ENCODE assay signal across 9 cellular contexts in genomic region chr2:29130295-29130694, GRCh38. TPM values are rescaled to one million over a fixed set of nuclear protein-coding genes. Genes with fewer than 3 reads are reported as not detected.
DNase-seq lines count a peak whose midpoint lies in the region; ATAC-seq, FAIRE-seq and TF ChIP-seq lines count a peak whose summit lies in the region.
"Had no signal": no experiment of that assay in that cellular context is flagged by ENCODE, and none has a peak within 500 bp of the region (broad histone marks: within the 10 kb centered on the region; RNA-seq: fewer than 3 reads in every experiment).

No MANE protein-coding gene starts in this region.

- no peaks in the 10 kb centered on the region for H3K27me3 ChIP-seq in MG63
- H3K27me3 ChIP-seq in HepG2 (ENCODE audit: control insufficient read depth in 1 of 2, insufficient read depth in 2 of 2, low read length in 2 of 2) = no peaks in the 10 kb centered on the region
- no peaks in the 10 kb centered on the region for H3K27me3 ChIP-seq in aorta (ENCODE audit: control insufficient read depth in 1 of 2, insufficient read depth in 2 of 2, low read length in 1 of 2)

- no peak for TF ChIP-seq POLR2A in HepG2 (IDR thresholded peaks at IDR 0.05; ENCODE audit: insufficient read depth in 1 of 2, low read depth in 2 of 2, low read length in 2 of 2)

- in situ Hi-C loops in HepG2 (cut with HindIII; ENCODE audit: extremely low pct_ligation_motif_present, low pct_unique_long_range_greater_than_20kb) = no loop called here

- intact Hi-C loops in HepG2 (cut with micrococcal nuclease; ENCODE audit: unreplicated experiment) (loop anchor here (2.0 kb wide), 1 partner anchor 21 kb away; no protein-coding TSS in a partner anchor), aorta (cut with DNase I) (no loop called here)

- no peak overlapping the region for H3K4me3 ChIP-seq in MG63
- no peak overlapping the region for H3K4me3 ChIP-seq in HepG2 (replicated peaks in 1 of 3; ENCODE audit: insufficient read depth in 1 of 3, low read depth in 2 of 3, low read length in 3 of 3)
- no peak overlapping the region for H3K4me3 ChIP-seq in aorta (ENCODE audit: low read length in 2 of 2)

- WGBS in HepG2 (ENCODE audit: low lambda C conversion rate) = 87% methylated on average over 2 of the region's 2 CpGs
- WGBS in aorta, 2 donors = 5 to 10% methylated on average over 2 of the region's 2 CpGs

- H3K9me3 ChIP-seq in MG63 (peaks cover 2% of the 10 kb centered on the region; the same call in 1 of the 2 replicates), HepG2 (ENCODE audit: low read length) (no peaks in the 10 kb centered on the region), aorta (ENCODE audit: control insufficient read depth, low read length) (no peaks in the 10 kb centered on the region)

- H3K27ac ChIP-seq in HepG2 (ENCODE audit: extremely low read length, insufficient read depth, low read length) (peak overlapping the region; percentile 15), aorta (ENCODE audit: low read depth in 1 of 2, low read length in 2 of 2) (no peak overlapping the region)

- H3K79me2 ChIP-seq in HepG2 (ENCODE audit: insufficient read depth, low read length) = no peaks in the 10 kb centered on the region

- H3K36me3 ChIP-seq in MG63 (peaks cover 48% of the 10 kb centered on the region), HepG2 (replicated peaks in 1 of 2; ENCODE audit: control insufficient read depth in 1 of 2, insufficient read depth in 2 of 2, low read length in 2 of 2) (no peaks in the 10 kb centered on the region), aorta (ENCODE audit: control insufficient read depth in 1 of 2, insufficient read depth in 2 of 2, low read length in 1 of 2) (no peaks in the 10 kb centered on the region)

- H3K4me2 ChIP-seq in HepG2 (ENCODE audit: low read depth, low read length) = no peak overlapping the region

- POLR2A ChIA-PET in HepG2 (lab: Yijun Ruan, JAX) = interaction anchor here (1.1 to 1.5 kb wide), 2 partner anchors 9 to 236 kb away, joined by 3 read pairs; partner anchors contain the start of gene WDR43

- H3K9ac ChIP-seq in HepG2 (ENCODE audit: insufficient read depth, low read depth, low read length) = no peak overlapping the region

- H3K4me1 ChIP-seq in HepG2 (ENCODE audit: insufficient read depth, low read length) (peaks cover 15% of the 10 kb centered on the region), aorta (ENCODE audit: control insufficient read depth in 1 of 2, insufficient read depth in 2 of 2, low read length in 2 of 2) (peaks cover 2 to 3% of the 10 kb centered on the region in 2 donors)

- CTCF ChIA-PET in HepG2 (lab: Yijun Ruan, JAX; ENCODE audit: low intra/inter-chr PET ratio, low total read pairs) = no interaction called here

- peak; percentile 70 for DNase-seq in Ammon's horn (ENCODE audit: low spot score)
- DNase-seq in MG63 = peak; percentile 43
- peak; percentile 86 for DNase-seq in astrocyte of the hippocampus (ENCODE audit: low read depth, low spot score)
- DNase-seq in HepG2 (ENCODE audit: low spot score) = peak; percentile 35
- DNase-seq in aorta = no peak
- no peak for DNase-seq in UCSD-AML1 (lab: John Stamatoyannopoulos, UW; ENCODE audit: unreplicated experiment)

- no peak for FAIRE-seq in HepG2 (lab: Jason Lieb, UNC)

- H2AFZ ChIP-seq in HepG2 (ENCODE audit: low read length) = no peak overlapping the region

- TF ChIP-seq RAD21 in HepG2 (CRISPR knock-in tag; IDR thresholded peaks at IDR 0.05) = no peak

- TF ChIP-seq CTCF in HepG2 (CRISPR knock-in tag; IDR thresholded peaks at IDR 0.05) = no peak

- no TSS peak for BruUV-seq in HepG2 (replicated peaks; lab: Mats Ljungman, UMichigan)

- ATAC-seq in GM19035 (IDR thresholded peaks at IDR 0.05; ENCODE audit: unreplicated experiment) = peak; percentile 62
- no peak for ATAC-seq in HepG2
- peak; percentile 66 for ATAC-seq in aorta (ENCODE audit: low FRiP score)
- no peak for ATAC-seq in HG03135 (IDR thresholded peaks at IDR 0.05; ENCODE audit: unreplicated experiment)

- peak in 1 of 2 experiments; percentile 21; a peak in 1 of 4 replicates for TF ChIP-seq EP300 in HepG2 (IDR thresholded peaks at IDR 0.05; ENCODE audit: low read depth in 2 of 2, low read length in 2 of 2)
- 0 out of 2 replicates have a peak, but pooled peaks have one; percentile 24 for TF ChIP-seq EP300 in HepG2 (CRISPR knock-in tag; IDR thresholded peaks at IDR 0.05; ENCODE audit: borderline replicate concordance)

- no peaks in the 10 kb centered on the region for H4K20me1 ChIP-seq in HepG2 (ENCODE audit: insufficient read depth, low read length)

TF ChIP-seq in HepG2, 621 proteins besides CTCF, POLR2A, EP300 and RAD21 (continues in another document):
- TF ChIP-seq NFE2L2 (IDR thresholded peaks at IDR 0.05; ENCODE audit: low read length) = peak; percentile 99
- TF ChIP-seq GATAD2A (CRISPR knock-in tag; IDR thresholded peaks at IDR 0.05) = peak; percentile 40; the same call in 1 of the 2 replicates
- 0 out of 2 replicates have a peak, but pooled peaks have one; percentile 5 for TF ChIP-seq NR2F6 (IDR thresholded peaks at IDR 0.05)
- TF ChIP-seq NR2F6 (CRISPR knock-in tag; IDR thresholded peaks at IDR 0.05) = no peak
- TF ChIP-seq HMG20A (CRISPR knock-in tag; IDR thresholded peaks at IDR 0.05; ENCODE audit: borderline replicate concordance) = peak; percentile 11; the same call in 1 of the 2 replicates
- no peak for TF ChIP-seq MYPOP (CRISPR knock-in tag; IDR thresholded peaks at IDR 0.05)
- TF ChIP-seq MAFF (IDR thresholded peaks at IDR 0.05; ENCODE audit: low read depth, low read length) = peak; percentile 97
- 0 out of 2 replicates have a peak, but pooled peaks have one; percentile 20 for TF ChIP-seq FOXA3 (CRISPR knock-in tag; IDR thresholded peaks at IDR 0.05)

RNA-seq across cellular contexts. Expression of gene CLIP4, which starts 15.1 kb away (rescaled TPM):
- total RNA-seq in MG63 (2014; rRNA removed; shearing (Covaris generic); ENCODE audit: low replicate concordance) = 15.3 and 24.3 TPM in 2 replicates
- total RNA-seq in HepG2 (2016; rRNA removed; fragmentation: Illumina TruSeq; extraction: Trizol) = 0.46 TPM in 2 replicates
- 0.10 and 0.35 TPM in 2 replicates for total RNA-seq in HepG2 (2016; cell fraction: cytosol; rRNA removed; fragmentation: Illumina TruSeq; extraction: Trizol; ENCODE audit: low read depth)
- 0.33 and 0.67 TPM in 2 replicates for total RNA-seq in HepG2 (2016; cell fraction: insoluble cytoplasmic fraction; rRNA removed; fragmentation: Illumina TruSeq; extraction: Trizol)
- total RNA-seq in HepG2 (2016; cell fraction: membrane; rRNA removed; fragmentation: Illumina TruSeq; extraction: Trizol) = 0.24 and 0.28 TPM in 2 replicates
- 0.88 and 1.6 TPM in 2 replicates for total RNA-seq in HepG2 (2016; cell fraction: nucleus; rRNA removed; fragmentation: Illumina TruSeq; extraction: Trizol)
- 0.49 and 0.59 TPM in 2 replicates for polyA plus RNA-seq in HepG2 (2011; rRNA removed)
- polyA plus RNA-seq in HepG2 (2011; cell fraction: cytosol; rRNA removed) = 0.15 and 0.36 TPM in 2 replicates
- polyA plus RNA-seq in HepG2 (2011; cell fraction: nucleus; rRNA removed) = 1.4 and 1.7 TPM in 2 replicates
- polyA plus RNA-seq in HepG2 (2012) = 0.09 and 0.51 TPM in 2 replicates
- 0.10 TPM in 1 of 2 replicates, not detected in the other for polyA plus RNA-seq in HepG2 (2016; cell fraction: cytosol; fragmentation: Illumina TruSeq; extraction: Trizol; ENCODE audit: low read depth)
- 0.11 and 0.16 TPM in 2 replicates for polyA plus RNA-seq in HepG2 (2016; cell fraction: insoluble cytoplasmic fraction; fragmentation: Illumina TruSeq; extraction: Trizol; ENCODE audit: low read depth)
- polyA plus RNA-seq in HepG2 (2016; cell fraction: membrane; fragmentation: Illumina TruSeq; extraction: Trizol; ENCODE audit: low read depth) = 0.27 and 0.33 TPM in 2 replicates
- 0.62 and 1.5 TPM in 2 replicates for polyA plus RNA-seq in HepG2 (2016; cell fraction: nucleus; fragmentation: Illumina TruSeq; extraction: Trizol; ENCODE audit: insufficient read depth, low read depth)
- 0.34 and 15.9 TPM in 2 replicates for polyA minus RNA-seq in HepG2 (2011; rRNA and poly(A)+ RNA removed; ENCODE audit: low replicate concordance)
- polyA minus RNA-seq in HepG2 (2011; cell fraction: cytosol; rRNA and poly(A)+ RNA removed) = 0.59 TPM in 1 of 2 replicates, not detected in the other
- 3.1 and 4.0 TPM in 2 replicates for polyA minus RNA-seq in HepG2 (2011; cell fraction: nucleus; rRNA and poly(A)+ RNA removed)
- 10 to 100 TPM; 50.1 to 52.3 TPM for total RNA-seq in aorta
- polyA plus RNA-seq in aorta = 10 to 100 TPM in 1 of 2 donors, 1 to 10 TPM in 1; 7.6 to 13.5 TPM

RNA-seq across cellular contexts. Expression of gene PCARE, which starts 56.0 kb away (rescaled TPM):
- total RNA-seq in MG63 (2014; rRNA removed; shearing (Covaris generic); ENCODE audit: low replicate concordance) = not detected in 2 replicates
- total RNA-seq in HepG2 (2016; rRNA removed; fragmentation: Illumina TruSeq; extraction: Trizol) (not detected in 2 replicates), aorta (not detected)
- not detected in 2 replicates for total RNA-seq in HepG2 (2016; cell fraction: cytosol; rRNA removed; fragmentation: Illumina TruSeq; extraction: Trizol; ENCODE audit: low read depth)
- not detected in 2 replicates for total RNA-seq in HepG2 (2016; cell fraction: insoluble cytoplasmic fraction; rRNA removed; fragmentation: Illumina TruSeq; extraction: Trizol)
- total RNA-seq in HepG2 (2016; cell fraction: membrane; rRNA removed; fragmentation: Illumina TruSeq; extraction: Trizol) = not detected in 2 replicates
- not detected in 2 replicates for total RNA-seq in HepG2 (2016; cell fraction: nucleus; rRNA removed; fragmentation: Illumina TruSeq; extraction: Trizol)
- polyA plus RNA-seq in HepG2 (2011; rRNA removed) (not detected in 2 replicates), aorta (under 1 TPM in 1 of 2 donors, not detected in 1; 0.13 TPM)
- not detected in 2 replicates for polyA plus RNA-seq in HepG2 (2011; cell fraction: cytosol; rRNA removed)
- polyA plus RNA-seq in HepG2 (2011; cell fraction: nucleus; rRNA removed) = not detected in 2 replicates
- not detected in 2 replicates for polyA plus RNA-seq in HepG2 (2012)
- not detected in 2 replicates for polyA plus RNA-seq in HepG2 (2016; cell fraction: cytosol; fragmentation: Illumina TruSeq; extraction: Trizol; ENCODE audit: low read depth)
- not detected in 2 replicates for polyA plus RNA-seq in HepG2 (2016; cell fraction: insoluble cytoplasmic fraction; fragmentation: Illumina TruSeq; extraction: Trizol; ENCODE audit: low read depth)
- not detected in 2 replicates for polyA plus RNA-seq in HepG2 (2016; cell fraction: membrane; fragmentation: Illumina TruSeq; extraction: Trizol; ENCODE audit: low read depth)
- polyA plus RNA-seq in HepG2 (2016; cell fraction: nucleus; fragmentation: Illumina TruSeq; extraction: Trizol; ENCODE audit: insufficient read depth, low read depth) = not detected in 2 replicates
- 0.02 TPM in 1 of 2 replicates, not detected in the other for polyA minus RNA-seq in HepG2 (2011; rRNA and poly(A)+ RNA removed; ENCODE audit: low replicate concordance)
- not detected in 2 replicates for polyA minus RNA-seq in HepG2 (2011; cell fraction: cytosol; rRNA and poly(A)+ RNA removed)
- not detected in 2 replicates for polyA minus RNA-seq in HepG2 (2011; cell fraction: nucleus; rRNA and poly(A)+ RNA removed)
- polyA plus RNA-seq: IgD-negative memory B cell had no signal

Comparison
In these comparisons a context has a peak if more than half of its experiments do, and no peak if none do; other contexts are left out.
1. DNase-seq: peak in Ammon's horn (single experiment), MG63 (single experiment), astrocyte of the hippocampus (single experiment) and HepG2 (single experiment); none in aorta (0 of 2) and UCSD-AML1 (single experiment).
2. ATAC-seq: peak in GM19035 (single experiment) and aorta (single experiment); none in HepG2 (single experiment) and HG03135 (single experiment).